In the genomic region with DNA sequence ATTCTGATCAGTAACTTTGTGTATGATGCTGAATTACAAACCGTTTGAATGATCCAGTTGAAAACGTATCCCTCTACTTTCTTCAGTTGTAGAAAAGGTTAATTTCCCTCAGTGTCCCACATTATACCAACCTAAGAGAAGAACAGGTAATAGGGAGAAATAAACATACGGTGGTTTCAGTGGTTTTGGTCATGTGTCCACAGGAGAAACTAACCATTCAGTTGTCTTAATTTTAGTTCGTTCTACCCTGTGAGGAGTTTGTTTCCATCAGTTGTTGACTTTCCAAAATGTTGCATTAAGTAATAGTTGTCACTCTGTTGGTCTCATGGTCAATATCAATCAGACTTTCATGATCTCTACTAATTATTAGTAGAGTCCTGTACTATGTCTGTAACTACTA, we compare ENCODE assay signal across 16 cellular contexts. TPM values are rescaled to one million over a fixed set of nuclear protein-coding genes. Genes with fewer than 3 reads are reported as not detected.
DNase-seq lines count a peak whose midpoint lies in the region; ATAC-seq, FAIRE-seq and TF ChIP-seq lines count a peak whose summit lies in the region.
"Had no signal": no experiment of that assay in that cellular context is flagged by ENCODE, and none has a peak within 500 bp of the region (broad histone marks: within the 10 kb centered on the region; RNA-seq: fewer than 3 reads in every experiment).

No MANE protein-coding gene starts in this region.

- no peak overlapping the region for H3K4me3 Mint-ChIP-seq in CD4-positive, CD25-positive, alpha-beta regulatory T cell
- no peak overlapping the region for H3K4me3 Mint-ChIP-seq in activated naive CD8-positive, alpha-beta T cell treated with anti-CD3 and anti-CD28 coated beads for 36 hours
- no peak overlapping the region for H3K4me3 Mint-ChIP-seq in mesothelial cell of epicardium
- H3K4me3 Mint-ChIP-seq: CD4-positive, alpha-beta memory T cell had no signal

- DNase-seq in CD4-positive, CD25-positive, alpha-beta regulatory T cell: no peak
- DNase-seq in GM19239 (ENCODE audit: insufficient read length, low spot score) (no peak), mesothelial cell of epicardium (ENCODE audit: low spot score in 2 of 2, unreplicated experiment in 2 of 2) (no peak), Peyer's patch (no peak), urothelium cell line (ENCODE audit: low spot score) (no peak)
- no peak for DNase-seq in activated naive CD8-positive, alpha-beta T cell treated with anti-CD3 and anti-CD28 coated beads for 36 hours
- no peak for DNase-seq in stimulated activated CD4-positive, alpha-beta T cell treated with anti-CD3 and anti-CD28 coated beads, Interleukin-4, amount 100 ng/mL, for 24 hours
- no peak for DNase-seq in central memory CD4-positive, alpha-beta T cell
- DNase-seq: ACHN; CD4-positive, alpha-beta memory T cell; DMS79; KBM-7; NCI-H1436; NCI-H2029 treated with DMSO at 0.1 percent for 48 hours; NCI-H748 treated with DMSO at 0.1 percent for 48 hours had no signal

- no peaks in the 10 kb centered on the region for H3K4me1 ChIP-seq in CD4-positive, CD25-positive, alpha-beta regulatory T cell (ENCODE audit: control insufficient read depth, insufficient read depth, low read length, poor library complexity, severe bottlenecking)
- peaks cover 0 to 9% (median 0%) of the 10 kb centered on the region in 4 donors for H3K4me1 ChIP-seq in Peyer's patch

- no peak overlapping the region for H3K27ac ChIP-seq in CD4-positive, CD25-positive, alpha-beta regulatory T cell (ENCODE audit: insufficient read depth, low read length, poor library complexity, severe bottlenecking)
- no peak overlapping the region for H3K27ac ChIP-seq in Peyer's patch

- H3K4me3 ChIP-seq in CD4-positive, CD25-positive, alpha-beta regulatory T cell (ENCODE audit: low read depth, low read length): no peak overlapping the region
- H3K4me3 ChIP-seq in Peyer's patch: no peak overlapping the region

- H3K27ac Mint-ChIP-seq in CD4-positive, CD25-positive, alpha-beta regulatory T cell: peak overlapping the region in 2 of 3 donors; percentile 3 to 39
- H3K27ac Mint-ChIP-seq in activated naive CD8-positive, alpha-beta T cell treated with anti-CD3 and anti-CD28 coated beads for 36 hours: peak overlapping the region; percentile 43
- H3K27ac Mint-ChIP-seq in mesothelial cell of epicardium: peak overlapping the region; percentile 71

- H3K27me3 Mint-ChIP-seq in CD4-positive, CD25-positive, alpha-beta regulatory T cell: no peaks in the 10 kb centered on the region
- H3K27me3 Mint-ChIP-seq in activated naive CD8-positive, alpha-beta T cell treated with anti-CD3 and anti-CD28 coated beads for 36 hours: no peaks in the 10 kb centered on the region
- H3K27me3 Mint-ChIP-seq in mesothelial cell of epicardium (ENCODE audit: low read depth): no peaks in the 10 kb centered on the region
- H3K27me3 Mint-ChIP-seq: CD4-positive, alpha-beta memory T cell had no signal

- TF ChIP-seq CTCF in mesothelial cell of epicardium (IDR thresholded peaks at IDR 0.05; ENCODE audit: unreplicated experiment): no peak
- no peak for TF ChIP-seq CTCF in Peyer's patch (IDR thresholded peaks at IDR 0.05)

- H3K36me3 Mint-ChIP-seq in CD4-positive, CD25-positive, alpha-beta regulatory T cell: peaks cover 29% of the 10 kb centered on the region
- peaks cover 13% of the 10 kb centered on the region for H3K36me3 Mint-ChIP-seq in activated naive CD8-positive, alpha-beta T cell treated with anti-CD3 and anti-CD28 coated beads for 36 hours
- H3K36me3 Mint-ChIP-seq in mesothelial cell of epicardium: peaks cover 38% of the 10 kb centered on the region

- H3K4me1 Mint-ChIP-seq in CD4-positive, CD25-positive, alpha-beta regulatory T cell: peaks cover 0 to 2% (median 0%) of the 10 kb centered on the region in 4 donors
- H3K4me1 Mint-ChIP-seq in activated naive CD8-positive, alpha-beta T cell treated with anti-CD3 and anti-CD28 coated beads for 36 hours: peaks cover 2% of the 10 kb centered on the region
- H3K4me1 Mint-ChIP-seq in mesothelial cell of epicardium: peaks cover 21% of the 10 kb centered on the region

- no peaks in the 10 kb centered on the region for H3K27me3 ChIP-seq in CD4-positive, CD25-positive, alpha-beta regulatory T cell (ENCODE audit: control insufficient read depth, insufficient read depth, low read length)
- H3K27me3 ChIP-seq in Peyer's patch: no peaks in the 10 kb centered on the region

- peaks cover 64% of the 10 kb centered on the region for H3K36me3 ChIP-seq in CD4-positive, CD25-positive, alpha-beta regulatory T cell (ENCODE audit: control insufficient read depth, insufficient read depth, low read length)
- peaks cover 0 to 55% (median 0%) of the 10 kb centered on the region in 3 donors for H3K36me3 ChIP-seq in Peyer's patch

- H3K9me3 Mint-ChIP-seq in CD4-positive, CD25-positive, alpha-beta regulatory T cell: no peaks in the 10 kb centered on the region
- H3K9me3 Mint-ChIP-seq in activated naive CD8-positive, alpha-beta T cell treated with anti-CD3 and anti-CD28 coated beads for 36 hours: no peaks in the 10 kb centered on the region
- H3K9me3 Mint-ChIP-seq in mesothelial cell of epicardium: no peaks in the 10 kb centered on the region
- H3K9me3 Mint-ChIP-seq: CD4-positive, alpha-beta memory T cell had no signal

- FAIRE-seq in GM19239 (lab: Jason Lieb, UNC) (peak; percentile 35), urothelium cell line (lab: Jason Lieb, UNC) (no peak)
- FAIRE-seq: H1 had no signal

- no peak for TF ChIP-seq POLR2A in Peyer's patch (IDR thresholded peaks at IDR 0.05)

- ATAC-seq in CD4-positive, CD25-positive, alpha-beta regulatory T cell (ENCODE audit: low read depth in 2 of 2): no peak

- no peaks in the 10 kb centered on the region for H3K9me3 ChIP-seq in CD4-positive, CD25-positive, alpha-beta regulatory T cell (ENCODE audit: control insufficient read depth in 2 of 2, low read length in 2 of 2)
- H3K9me3 ChIP-seq in Peyer's patch: no peaks in the 10 kb centered on the region

RNA-seq across cellular contexts. Expression of a gene that starts 15.1 kb away (rescaled TPM):
- 3.2 TPM for total RNA-seq in CD4-positive, CD25-positive, alpha-beta regulatory T cell
- polyA plus RNA-seq in CD4-positive, CD25-positive, alpha-beta regulatory T cell: 1 to 10 TPM in 1 of 4 donors, under 1 TPM in 3; 0.17 to 1.4 (median 0.51) TPM
- 1 to 10 TPM; 5.4 to 7.4 TPM for total RNA-seq in activated naive CD8-positive, alpha-beta T cell treated with anti-CD3 and anti-CD28 coated beads for 36 hours
- total RNA-seq in mesothelial cell of epicardium: 8.3 to 10.2 TPM (median 8.4 TPM) in 3 replicates
- total RNA-seq in Peyer's patch: 100 to 1,000 TPM in 3 of 4 donors, 10 to 100 TPM in 1; 57.8 to 153 (median 126) TPM

RNA-seq across cellular contexts. Expression of a gene that starts 39.5 kb away (rescaled TPM):
- total RNA-seq in CD4-positive, CD25-positive, alpha-beta regulatory T cell: 14.2 TPM
- 1 to 10 TPM; 1.4 to 1.9 (median 1.5) TPM for polyA plus RNA-seq in CD4-positive, CD25-positive, alpha-beta regulatory T cell
- total RNA-seq in activated naive CD8-positive, alpha-beta T cell treated with anti-CD3 and anti-CD28 coated beads for 36 hours: 10 to 100 TPM; 67.7 to 72.0 TPM
- total RNA-seq in mesothelial cell of epicardium (35.1 to 35.8 TPM (median 35.3 TPM) in 3 replicates), Peyer's patch (10 to 100 TPM; 19.0 to 38.0 (median 23.0) TPM)

Comparison
In these comparisons a context has a peak if more than half of its experiments do, and no peak if none do; other contexts are left out.
1. H3K27ac Mint-ChIP-seq: peak in every context shown above with its lines; median percentile 71 in mesothelial cell of epicardium; 43 in activated naive CD8-positive, alpha-beta T cell treated with anti-CD3 and anti-CD28 coated beads for 36 hours; 21 in CD4-positive, CD25-positive, alpha-beta regulatory T cell.